ENCODE assay signal across 8 cellular contexts in genomic region chr1:43617668-43618067, GRCh38.
"Had no signal": no experiment of that assay in that cellular context is flagged by ENCODE, and none has a peak within 500 bp of the region (broad histone marks: within the 10 kb centered on the region; RNA-seq: fewer than 3 reads in every experiment).

No MANE protein-coding gene starts in this region.

- H2AFZ ChIP-seq: GM23338 had no signal

- H3K4me3 Mint-ChIP-seq: GM23338, HFFc6 had no signal

- H3K9me3 Mint-ChIP-seq: GM23338, HFFc6 had no signal

- DNase-seq: H7, HFFc6, IMR-90 had no signal

- H3K4me1 ChIP-seq: HAP-1 had no signal

- H3K9me3 ChIP-seq: HAP-1 had no signal

- H3K27ac ChIP-seq: HL-60 had no signal

- H3K4me2 ChIP-seq: GM23338 had no signal

- H3K4me1 Mint-ChIP-seq: GM23338 had no signal

- ATAC-seq: GM23338, HCT116, K562 had no signal

- H3K4me3 ChIP-seq: GM23338, HAP-1, K562 had no signal

- H3K27ac Mint-ChIP-seq: GM23338, HFFc6 had no signal
